Comparison of ENCODE assay signal across 18 cellular contexts in the genomic region with DNA sequence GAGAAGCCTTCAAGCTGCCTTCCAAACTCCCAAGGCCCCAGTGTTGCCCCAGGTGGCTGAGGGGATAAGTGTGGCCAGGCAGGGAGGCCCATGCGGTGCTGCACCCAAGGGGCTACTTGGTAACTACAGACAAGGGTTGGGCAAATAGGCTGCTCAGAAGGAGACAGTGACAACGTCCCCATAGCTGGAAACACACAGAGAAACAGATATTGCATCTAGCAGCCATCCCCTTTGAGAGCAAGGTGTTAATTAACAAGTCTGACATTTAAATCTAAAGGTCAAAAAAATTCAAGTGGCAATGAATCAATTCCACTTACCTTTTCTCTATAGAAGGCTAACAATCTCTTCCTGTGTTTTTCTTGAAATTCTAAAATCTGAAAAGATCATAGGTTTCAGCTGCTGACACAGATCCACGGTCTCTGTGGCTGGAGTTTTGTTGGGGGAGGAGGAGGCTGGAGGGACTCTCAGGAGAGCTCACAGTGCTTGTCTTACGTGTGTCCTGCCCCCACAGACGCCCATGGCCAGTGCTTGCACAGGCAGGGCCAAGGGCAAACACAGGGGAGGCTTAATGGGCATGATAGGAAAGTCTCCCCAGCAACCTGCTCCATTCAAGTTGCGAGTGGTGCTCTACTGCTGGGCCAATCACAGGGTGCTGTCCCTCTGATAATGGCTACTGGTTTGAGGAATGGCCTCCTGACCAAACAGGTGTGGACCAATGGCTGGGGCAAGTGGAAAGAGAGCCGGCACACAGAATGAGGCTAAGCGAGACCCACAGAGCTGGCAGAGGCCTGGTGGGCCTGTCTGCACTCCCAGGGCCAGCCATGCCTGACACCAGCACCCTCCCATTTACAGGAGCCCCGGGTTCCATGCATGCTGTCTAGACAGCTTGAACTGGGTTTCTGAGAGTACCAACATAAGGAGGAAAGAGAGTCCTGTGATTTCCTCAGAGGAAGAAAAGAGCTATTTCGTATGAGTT. TPM values are rescaled to one million over a fixed set of nuclear protein-coding genes. Genes with fewer than 3 reads are reported as not detected.
A peak's percentile ranks its signal among the peaks of the same experiment; 100 is the strongest.
DNase-seq lines count a peak whose midpoint lies in the region; ATAC-seq and TF ChIP-seq lines count a peak whose summit lies in the region.
"Had no signal": no experiment of that assay in that cellular context is flagged by ENCODE, and none has a peak within 500 bp of the region (broad histone marks: within the 10 kb centered on the region; RNA-seq: fewer than 3 reads in every experiment).

No MANE protein-coding gene starts in this region.

- no peak overlapping the region for H3K4me3 ChIP-seq in coronary artery
- H3K4me3 ChIP-seq in spleen: no peak overlapping the region

- H3K27me3 ChIP-seq in spleen (replicated peaks in 1 of 7): peaks cover 0 to 5% (median 0%) of the 10 kb centered on the region in 7 donors

- DNase-seq in stimulated activated naive CD8-positive, alpha-beta T cell treated with anti-CD3 and anti-CD28 coated beads, Interleukin-15, Interleukin-2, amounts not matched to agents 100 U/mL and 50 U/mL, for 24 hours: no peak
- no peak for DNase-seq in stimulated activated naive CD8-positive, alpha-beta T cell treated with anti-CD3 and anti-CD28 coated beads, Interleukin-15, amount 100 ng/mL, for 72 hours
- peak; percentile 58 for DNase-seq in coronary artery (ENCODE audit: low spot score)
- DNase-seq in spleen: peak; percentile 36
- DNase-seq in NCI-H526 (lab: John Stamatoyannopoulos, UW): no peak
- DNase-seq: ACHN, AML-193, GF-D8, NCI-H146, NCI-H2107, NCI-H2227 treated with DMSO at 0.1 percent for 48 hours, NCI-H524, Right ventricle myocardium superior had no signal

- H3K36me3 ChIP-seq in spleen: no peaks in the 10 kb centered on the region

- ATAC-seq in stimulated activated naive CD8-positive, alpha-beta T cell treated with anti-CD3 and anti-CD28 coated beads, Interleukin-15, Interleukin-2, amounts not matched to agents 100 U/mL and 50 U/mL, for 24 hours: peak; percentile 70
- no peak for ATAC-seq in stimulated activated naive CD8-positive, alpha-beta T cell treated with anti-CD3 and anti-CD28 coated beads, Interleukin-15, amount 100 ng/mL, for 72 hours
- no peak for ATAC-seq in GM19455 (IDR thresholded peaks at IDR 0.05; ENCODE audit: unreplicated experiment)
- ATAC-seq in GM21367 (IDR thresholded peaks at IDR 0.05; ENCODE audit: unreplicated experiment): no peak

- H3K27ac ChIP-seq in coronary artery (no peak overlapping the region), spleen (no peak overlapping the region)
- H3K27ac ChIP-seq: KMS-11 had no signal

- H3K9me3 Mint-ChIP-seq in stimulated activated naive CD8-positive, alpha-beta T cell treated with anti-CD3 and anti-CD28 coated beads, Interleukin-15, amount 100 ng/mL, for 72 hours: peaks cover 9 to 20% of the 10 kb centered on the region in 2 donors

- H3K27ac Mint-ChIP-seq in stimulated activated naive CD8-positive, alpha-beta T cell treated with anti-CD3 and anti-CD28 coated beads, Interleukin-15, amount 100 ng/mL, for 72 hours: peak overlapping the region in 1 of 2 donors; percentile 71

- 71 to 87% (median 80%) methylated on average over 8 to 10 of the region's 10 CpGs for WGBS in spleen, 5 donors

- intact Hi-C loops in spleen (cut with DNase I; ENCODE audit: low total_unique reads): no loop called here

- no peaks in the 10 kb centered on the region for H3K4me1 ChIP-seq in spleen

- H3K4me1 Mint-ChIP-seq in stimulated activated naive CD8-positive, alpha-beta T cell treated with anti-CD3 and anti-CD28 coated beads, Interleukin-15, amount 100 ng/mL, for 72 hours: peaks cover 22% of the 10 kb centered on the region
- H3K4me1 Mint-ChIP-seq: CD14-positive monocyte had no signal

- TF ChIP-seq CTCF in coronary artery (IDR thresholded peaks at IDR 0.05) (no peak), spleen (IDR thresholded peaks at IDR 0.05 in 8 of 11, conservative IDR thresholded peaks at IDR 0.05 in 3 of 11) (no peak)

- H3K27me3 Mint-ChIP-seq in stimulated activated naive CD8-positive, alpha-beta T cell treated with anti-CD3 and anti-CD28 coated beads, Interleukin-15, amount 100 ng/mL, for 72 hours: no peaks in the 10 kb centered on the region

- H3K4me3 Mint-ChIP-seq in stimulated activated naive CD8-positive, alpha-beta T cell treated with anti-CD3 and anti-CD28 coated beads, Interleukin-15, amount 100 ng/mL, for 72 hours: peak overlapping the region in 1 of 2 donors; percentile 34
- H3K4me3 Mint-ChIP-seq: CD14-positive monocyte had no signal

- peaks cover 0 to 25% (median 16%) of the 10 kb centered on the region in 8 donors for H3K9me3 ChIP-seq in spleen

- TF ChIP-seq POLR2A in spleen (IDR thresholded peaks at IDR 0.05): no peak

RNA-seq across cellular contexts. Expression of a gene that starts 22.6 kb away (rescaled TPM):
- total RNA-seq in spleen: 1 to 10 TPM in 5 of 7 donors, under 1 TPM in 2; 0.46 to 5.6 (median 2.3) TPM
- 1 to 10 TPM; 1.8 to 3.5 (median 2.0) TPM for polyA plus RNA-seq in spleen
- total RNA-seq: Daoy had no signal

Comparison
In these comparisons a context has a peak if more than half of its experiments do, and no peak if none do; other contexts are left out.
1. DNase-seq: peak in coronary artery (single experiment) and spleen (single experiment); none in stimulated activated naive CD8-positive, alpha-beta T cell treated with anti-CD3 and anti-CD28 coated beads, Interleukin-15, Interleukin-2, amounts not matched to agents 100 U/mL and 50 U/mL, for 24 hours (single experiment), stimulated activated naive CD8-positive, alpha-beta T cell treated with anti-CD3 and anti-CD28 coated beads, Interleukin-15, amount 100 ng/mL, for 72 hours (0 of 2) and NCI-H526 (0 of 2).